In genomic region chr2:30165617-30166016, GRCh38 we compare ENCODE assay signal across 6 cellular contexts.
"Had no signal": no experiment of that assay in that cellular context is flagged by ENCODE, and none has a peak within 500 bp of the region (broad histone marks: within the 10 kb centered on the region; RNA-seq: fewer than 3 reads in every experiment).

No MANE protein-coding gene starts in this region.

- H3K4me1 ChIP-seq: breast epithelium, lower lobe of right lung, neural progenitor cell had no signal

- H3K27ac ChIP-seq: lower lobe of right lung, neural progenitor cell, sigmoid colon had no signal

- H3K36me3 ChIP-seq: breast epithelium, neural progenitor cell, thoracic aorta had no signal

- H3K4me3 ChIP-seq: breast epithelium, lower lobe of right lung, neural progenitor cell, sigmoid colon, thoracic aorta had no signal

- H3K9me3 ChIP-seq: breast epithelium, lower lobe of right lung, sigmoid colon, thoracic aorta had no signal

- H3K27me3 ChIP-seq: breast epithelium, neural progenitor cell, sigmoid colon had no signal

- DNase-seq: aorta, lower lobe of right lung, sigmoid colon had no signal
